Comparison of ENCODE assay signal across 10 cellular contexts in genomic region chr1:93692451-93692861, GRCh38. TPM values are rescaled to one million over a fixed set of nuclear protein-coding genes. Genes with fewer than 3 reads are reported as not detected.
DNase-seq lines count a peak whose midpoint lies in the region; ATAC-seq and TF ChIP-seq lines count a peak whose summit lies in the region.
"Had no signal": no experiment of that assay in that cellular context is flagged by ENCODE, and none has a peak within 500 bp of the region (broad histone marks: within the 10 kb centered on the region; RNA-seq: fewer than 3 reads in every experiment).

No MANE protein-coding gene starts in this region.

- H3K27ac Mint-ChIP-seq in activated CD8-positive, alpha-beta memory T cell treated with anti-CD3 and anti-CD28 coated beads, Interleukin-2, amount 10 ng/mL, durations not matched to agents 7 days and 5 days: peak overlapping the region; percentile 73

- CTCF ChIA-PET in activated CD8-positive, alpha-beta memory T cell treated with anti-CD3 and anti-CD28 coated beads, Interleukin-2, amount 10 ng/mL, durations not matched to agents 7 days and 5 days (lab: Charles Lee): interaction anchor here (1.0 to 2.9 kb wide), 5 partner anchors 10 to 123 kb away, joined by 3 to 8 read pairs (median 3); partner anchors contain the start of gene BCAR3

- H3K4me1 ChIP-seq in SJSA1 (replicated peaks) (peaks cover 40% of the 10 kb centered on the region), foreskin keratinocyte (peaks cover 33% of the 10 kb centered on the region), thoracic aorta (ENCODE audit: control insufficient read depth in 1 of 2, low read depth in 2 of 2) (peaks cover 30 to 48% of the 10 kb centered on the region in 2 donors)

- TF ChIP-seq CTCF in foreskin keratinocyte (conservative IDR thresholded peaks at IDR 0.05) (no peak), thoracic aorta (IDR thresholded peaks at IDR 0.05) (no peak)

- H3K36me3 Mint-ChIP-seq in activated CD8-positive, alpha-beta memory T cell treated with anti-CD3 and anti-CD28 coated beads, Interleukin-2, amount 10 ng/mL, durations not matched to agents 7 days and 5 days: no peaks in the 10 kb centered on the region
- H3K36me3 Mint-ChIP-seq: naive thymus-derived CD4-positive, alpha-beta T cell had no signal

- H3K27ac ChIP-seq in SJSA1 (peak overlapping the region; percentile 93), foreskin keratinocyte (peak overlapping the region; percentile 97), thoracic aorta (peak overlapping the region; percentile 80 to 88)

- ATAC-seq in activated CD8-positive, alpha-beta memory T cell treated with anti-CD3 and anti-CD28 coated beads, Interleukin-2, amount 10 ng/mL, durations not matched to agents 7 days and 5 days: no peak
- ATAC-seq in foreskin keratinocyte (peak; percentile 41), thoracic aorta (ENCODE audit: insufficient number of reproducible peaks, low FRiP score, low read depth) (no peak), HG03565 (IDR thresholded peaks at IDR 0.05; ENCODE audit: unreplicated experiment) (no peak)

- H3K9me3 ChIP-seq in SJSA1 (replicated peaks) (no peaks in the 10 kb centered on the region), thoracic aorta (no peaks in the 10 kb centered on the region)

- DNase-seq in activated CD8-positive, alpha-beta memory T cell treated with anti-CD3 and anti-CD28 coated beads, Interleukin-2, amount 10 ng/mL, durations not matched to agents 7 days and 5 days: no peak
- no peak for DNase-seq in activated CD8-positive, alpha-beta memory T cell treated with anti-CD3 and anti-CD28 coated beads for 24 hours
- DNase-seq in SJSA1 (ENCODE audit: low read depth in 1 of 2, low spot score in 2 of 2): no peak
- peak; percentile 71 to 89 for DNase-seq in foreskin keratinocyte
- no peak for DNase-seq in thoracic aorta (ENCODE audit: low spot score)
- DNase-seq in NCI-H524 treated with DMSO at 0.1 percent for 48 hours (lab: John Stamatoyannopoulos, UW): no peak
- no peak for DNase-seq in mesenteric fat pad (ENCODE audit: low spot score)
- DNase-seq: activated CD4-positive, alpha-beta T cell treated with anti-CD3 and anti-CD28 coated beads for 4 hours had no signal

- peaks cover 6% of the 10 kb centered on the region for H3K27me3 Mint-ChIP-seq in activated CD8-positive, alpha-beta memory T cell treated with anti-CD3 and anti-CD28 coated beads, Interleukin-2, amount 10 ng/mL, durations not matched to agents 7 days and 5 days

- no peaks in the 10 kb centered on the region for H3K9me3 Mint-ChIP-seq in activated CD8-positive, alpha-beta memory T cell treated with anti-CD3 and anti-CD28 coated beads, Interleukin-2, amount 10 ng/mL, durations not matched to agents 7 days and 5 days (ENCODE audit: low read depth)
- H3K9me3 Mint-ChIP-seq: naive thymus-derived CD4-positive, alpha-beta T cell had no signal

- H3K4me3 Mint-ChIP-seq in activated CD8-positive, alpha-beta memory T cell treated with anti-CD3 and anti-CD28 coated beads, Interleukin-2, amount 10 ng/mL, durations not matched to agents 7 days and 5 days: no peak overlapping the region

- H3K4me3 ChIP-seq in SJSA1 (no peak overlapping the region), thoracic aorta (peak overlapping the region; percentile 51)

- H3K27me3 ChIP-seq in SJSA1 (replicated peaks): no peaks in the 10 kb centered on the region
- no peaks in the 10 kb centered on the region for H3K27me3 ChIP-seq in foreskin keratinocyte
- no peaks in the 10 kb centered on the region for H3K27me3 ChIP-seq in thoracic aorta (replicated peaks; ENCODE audit: insufficient read depth)

- peaks cover 14% of the 10 kb centered on the region for H3K4me1 Mint-ChIP-seq in activated CD8-positive, alpha-beta memory T cell treated with anti-CD3 and anti-CD28 coated beads, Interleukin-2, amount 10 ng/mL, durations not matched to agents 7 days and 5 days

- no peaks in the 10 kb centered on the region for H3K36me3 ChIP-seq in SJSA1
- no peaks in the 10 kb centered on the region for H3K36me3 ChIP-seq in thoracic aorta

RNA-seq across cellular contexts. Expression of gene BCAR3, which starts 10.8 kb away (rescaled TPM):
- 1 to 10 TPM in 1 of 2 experiments, under 1 TPM in 1; 0.96 to 1.3 TPM for total RNA-seq in activated CD8-positive, alpha-beta memory T cell treated with anti-CD3 and anti-CD28 coated beads, Interleukin-2, amount 10 ng/mL, durations not matched to agents 7 days and 5 days
- total RNA-seq in SJSA1 (2014; rRNA removed; shearing (Covaris generic)): 49.5 and 50.4 TPM in 2 replicates
- total RNA-seq in foreskin keratinocyte: 138 and 139 TPM in 2 replicates
- polyA plus RNA-seq in foreskin keratinocyte: 71.2 and 80.6 TPM in 2 replicates
- total RNA-seq in thoracic aorta: 10 to 100 TPM; 26.7 to 36.3 TPM
- total RNA-seq in mesenteric fat pad: 30.3 TPM

Comparison
In these comparisons a context has a peak if more than half of its experiments do, and no peak if none do; other contexts are left out.
1. DNase-seq: peak in foreskin keratinocyte (2 of 2); none in activated CD8-positive, alpha-beta memory T cell treated with anti-CD3 and anti-CD28 coated beads, Interleukin-2, amount 10 ng/mL, durations not matched to agents 7 days and 5 days (single experiment), activated CD8-positive, alpha-beta memory T cell treated with anti-CD3 and anti-CD28 coated beads for 24 hours (single experiment), SJSA1 (0 of 2), thoracic aorta (single experiment), NCI-H524 treated with DMSO at 0.1 percent for 48 hours (single experiment) and mesenteric fat pad (single experiment).
2. RNA of gene BCAR3, which starts 10.8 kb away (total RNA-seq): 138 to 139 TPM in foreskin keratinocyte, 49.5 to 50.4 TPM in SJSA1, 26.7 to 36.3 TPM in thoracic aorta and 30.3 TPM in mesenteric fat pad (single experiment); 0.96 to 1.3 TPM in activated CD8-positive, alpha-beta memory T cell treated with anti-CD3 and anti-CD28 coated beads, Interleukin-2, amount 10 ng/mL, durations not matched to agents 7 days and 5 days; every median in the first group is over 10 times any median in the second.
3. Peak in every context shown above with its lines, with median percentiles within 50 percentile points of each other: H3K27ac ChIP-seq.